Comparison of ENCODE assay signal across 16 cellular contexts in genomic region chr11:45104006-45104789, GRCh38.
"Had no signal": no experiment of that assay in that cellular context is flagged by ENCODE, and none has a peak within 500 bp of the region (broad histone marks: within the 10 kb centered on the region; RNA-seq: fewer than 3 reads in every experiment).

No MANE protein-coding gene starts in this region.

- DNase-seq: activated naive CD4-positive, alpha-beta T cell treated with anti-CD3 and anti-CD28 coated beads, Interleukin-2, amount 10 ng/mL, durations not matched to agents 7 days and 5 days; erythroblast; hypothalamus; left cardiac atrium; naive thymus-derived CD4-positive, alpha-beta T cell; posterior cingulate gyrus; small intestine; substantia nigra; T-cell; transverse colon had no signal

- ATAC-seq: naive thymus-derived CD4-positive, alpha-beta T cell; T-cell had no signal

- H3K27ac Mint-ChIP-seq: activated naive CD4-positive, alpha-beta T cell treated with anti-CD3 and anti-CD28 coated beads, Interleukin-2, amount 10 ng/mL, durations not matched to agents 7 days and 5 days; activated T-helper 1 cell treated with anti-CD3 and anti-CD28 coated beads, Interleukin-12 subunit alpha, Interleukin-12 subunit beta, Interleukin-2, Interleukin-4 antibody, amounts not matched to agents 30 ng/mL and 10 ng/mL and 1 ng/mL, durations not matched to agents 14 hours and 24 hours and 36 hours; dendritic cell treated with granulocyte-macrophage colony-stimulating factor and Interleukin-4, amounts not matched to agents 40 ng/mL and 50 ng/mL, for 4 days had no signal

- H3K9me3 ChIP-seq: transverse colon had no signal

- H3K4me3 Mint-ChIP-seq: activated naive CD4-positive, alpha-beta T cell treated with anti-CD3 and anti-CD28 coated beads, Interleukin-2, amount 10 ng/mL, durations not matched to agents 7 days and 5 days; activated T-helper 1 cell treated with anti-CD3 and anti-CD28 coated beads, Interleukin-12 subunit alpha, Interleukin-12 subunit beta, Interleukin-2, Interleukin-4 antibody, amounts not matched to agents 30 ng/mL and 10 ng/mL and 1 ng/mL, durations not matched to agents 14 hours and 24 hours and 36 hours; central memory CD8-positive, alpha-beta T cell; dendritic cell treated with granulocyte-macrophage colony-stimulating factor and Interleukin-4, amounts not matched to agents 40 ng/mL and 50 ng/mL, for 4 days; naive thymus-derived CD4-positive, alpha-beta T cell; T-cell had no signal

- H3K36me3 ChIP-seq: transverse colon had no signal

- H3K27ac ChIP-seq: SK-N-MC, transverse colon, VCaP had no signal

- H3K4me3 ChIP-seq: lung, SK-N-MC, transverse colon had no signal

- H3K36me3 Mint-ChIP-seq: activated naive CD4-positive, alpha-beta T cell treated with anti-CD3 and anti-CD28 coated beads, Interleukin-2, amount 10 ng/mL, durations not matched to agents 7 days and 5 days; naive thymus-derived CD4-positive, alpha-beta T cell; T-cell had no signal

- H3K9me3 Mint-ChIP-seq: activated naive CD4-positive, alpha-beta T cell treated with anti-CD3 and anti-CD28 coated beads, Interleukin-2, amount 10 ng/mL, durations not matched to agents 7 days and 5 days; activated T-helper 1 cell treated with anti-CD3 and anti-CD28 coated beads, Interleukin-12 subunit alpha, Interleukin-12 subunit beta, Interleukin-2, Interleukin-4 antibody, amounts not matched to agents 30 ng/mL and 10 ng/mL and 1 ng/mL, durations not matched to agents 14 hours and 24 hours and 36 hours; central memory CD8-positive, alpha-beta T cell; dendritic cell treated with granulocyte-macrophage colony-stimulating factor and Interleukin-4, amounts not matched to agents 40 ng/mL and 50 ng/mL, for 4 days; naive thymus-derived CD4-positive, alpha-beta T cell; T-cell had no signal
